17 cellular contexts compared by ENCODE assay signal in genomic region chr12:124737040-124737419, GRCh38.
DNase-seq lines count a peak whose midpoint lies in the region; ATAC-seq, FAIRE-seq and TF ChIP-seq lines count a peak whose summit lies in the region.
"Had no signal": no experiment of that assay in that cellular context is flagged by ENCODE, and none has a peak within 500 bp of the region (broad histone marks: within the 10 kb centered on the region; RNA-seq: fewer than 3 reads in every experiment).

No MANE protein-coding gene starts in this region.

- H3K79me2 ChIP-seq in GM12878 (ENCODE audit: control insufficient read depth, insufficient read depth, low read length): no peaks in the 10 kb centered on the region

- POLR2A ChIA-PET in GM12878 (lab: Charles Lee): no interaction called here

- H3K4me3 Mint-ChIP-seq in CD14-positive monocyte (peak overlapping the region in 1 of 2 donors; percentile 68), osteocyte (ENCODE audit: unreplicated experiment) (no peak overlapping the region)
- H3K4me3 Mint-ChIP-seq in natural killer cell treated with Interleukin-12 subunit alpha and Interleukin-12 subunit beta and Interleukin-15 and Interleukin-18, amount 100 ng/mL, for 72 hours: no peak overlapping the region

- no peaks in the 10 kb centered on the region; the same call in 2 of the 3 replicates for H3K9me3 ChIP-seq in GM12878 (replicated peaks; ENCODE audit: control insufficient read depth, insufficient read depth, low read length)
- H3K9me3 ChIP-seq: ascending aorta, BE2C, prostate gland had no signal

- ATAC-seq in GM12878 (no peak), GM18867 (IDR thresholded peaks at IDR 0.05; ENCODE audit: unreplicated experiment) (no peak), GM19467 (IDR thresholded peaks at IDR 0.05; ENCODE audit: unreplicated experiment) (no peak)
- ATAC-seq in natural killer cell treated with Interleukin-12 subunit alpha and Interleukin-12 subunit beta and Interleukin-15 and Interleukin-18, amount 100 ng/mL, for 72 hours: no peak

- 69% methylated on average over 8 of the region's 8 CpGs for WGBS in GM12878 (ENCODE audit: insufficient coverage, insufficient replicate concordance, low lambda C conversion rate, missing lambda C conversion rate)

- SMC1A ChIA-PET in GM12878 (lab: Charles Lee; ENCODE audit: uncharacterized antibody, unreplicated experiment): no interaction called here

- peaks cover 0 to 2% (median 2%) of the 10 kb centered on the region in 3 donors for H3K27me3 Mint-ChIP-seq in CD14-positive monocyte (ENCODE audit: low read depth in 3 of 3)
- peaks cover 13 to 16% of the 10 kb centered on the region in 2 donors for H3K27me3 Mint-ChIP-seq in natural killer cell treated with Interleukin-12 subunit alpha and Interleukin-12 subunit beta and Interleukin-15 and Interleukin-18, amount 100 ng/mL, for 72 hours
- H3K27me3 Mint-ChIP-seq in osteocyte (ENCODE audit: unreplicated experiment): no peaks in the 10 kb centered on the region

- RAD21 ChIA-PET in GM12878 (lab: Charles Lee; ENCODE audit: unreplicated experiment): no interaction called here

- no peak overlapping the region for H2AFZ ChIP-seq in GM12878 (ENCODE audit: control insufficient read depth, low read depth, low read length)

- TF ChIP-seq POLR2A in GM12878 (IDR thresholded peaks at IDR 0.05; ENCODE audit: low read depth, low read length): no peak

- H3K27ac Mint-ChIP-seq in CD14-positive monocyte (peak overlapping the region in 6 of 7 donors; percentile 23 to 89 (median 68)), osteocyte (ENCODE audit: unreplicated experiment) (no peak overlapping the region)
- H3K27ac Mint-ChIP-seq in natural killer cell treated with Interleukin-12 subunit alpha and Interleukin-12 subunit beta and Interleukin-15 and Interleukin-18, amount 100 ng/mL, for 72 hours: no peak overlapping the region

- BruUV-seq in GM12878 (replicated peaks; lab: Mats Ljungman, UMichigan): no TSS peak

- H3K4me1 Mint-ChIP-seq in CD14-positive monocyte: peaks cover 67% of the 10 kb centered on the region
- H3K4me1 Mint-ChIP-seq in natural killer cell treated with Interleukin-12 subunit alpha and Interleukin-12 subunit beta and Interleukin-15 and Interleukin-18, amount 100 ng/mL, for 72 hours (ENCODE audit: low read depth in 2 of 2): peaks cover 0 to 3% of the 10 kb centered on the region in 2 donors
- H3K4me1 Mint-ChIP-seq in osteocyte (ENCODE audit: unreplicated experiment): peaks cover 48% of the 10 kb centered on the region

- in situ Hi-C loops in GM12878 (cut with MboI): no loop called here

- no peaks in the 10 kb centered on the region for H3K4me1 ChIP-seq in GM12878 (ENCODE audit: control insufficient read depth, insufficient read depth, low read length)
- H3K4me1 ChIP-seq: BE2C, prostate gland had no signal

- CTCF ChIA-PET in GM12878 (lab: Yijun Ruan, JAX): no interaction called here

- H3K4me2 ChIP-seq in GM12878 (ENCODE audit: control insufficient read depth, insufficient read depth): no peak overlapping the region

- DNase-seq in CD14-positive monocyte (ENCODE audit: low spot score) (no peak), LHCN-M2 (ENCODE audit: low read depth) (peak; percentile 57), GM12878 (ENCODE audit: low read depth, low spot score) (no peak), kidney tubule cell (ENCODE audit: low spot score) (peak; percentile 70), osteocyte (ENCODE audit: extremely low spot score, unreplicated experiment) (no peak)
- no peak for DNase-seq in natural killer cell treated with Interleukin-12 subunit alpha and Interleukin-12 subunit beta and Interleukin-15 and Interleukin-18, amount 100 ng/mL, for 72 hours (ENCODE audit: low spot score)
- DNase-seq: activated CD4-positive, CD25-positive, alpha-beta regulatory T cell treated with anti-CD3 and anti-CD28 coated beads, Interleukin-2, amount 50 U/mL, for 72 hours; BE2C; DND-41; effector CD4-positive, alpha-beta T cell; NCI-H1048; NCI-H2227 treated with DMSO at 0.1 percent for 48 hours had no signal

- H3K36me3 Mint-ChIP-seq in CD14-positive monocyte (peaks cover 1 to 7% of the 10 kb centered on the region in 2 donors), osteocyte (ENCODE audit: unreplicated experiment) (no peaks in the 10 kb centered on the region)
- no peaks in the 10 kb centered on the region for H3K36me3 Mint-ChIP-seq in natural killer cell treated with Interleukin-12 subunit alpha and Interleukin-12 subunit beta and Interleukin-15 and Interleukin-18, amount 100 ng/mL, for 72 hours

- H3K9ac ChIP-seq in GM12878 (ENCODE audit: control insufficient read depth, insufficient read depth, low read length): no peak overlapping the region

- H3K27ac ChIP-seq in GM12878 (ENCODE audit: control insufficient read depth, insufficient read depth): no peak overlapping the region
- H3K27ac ChIP-seq: ascending aorta, prostate gland had no signal

- H3K9me3 Mint-ChIP-seq in CD14-positive monocyte (peaks cover 0 to 10% (median 2%) of the 10 kb centered on the region in 7 donors), osteocyte (ENCODE audit: unreplicated experiment) (no peaks in the 10 kb centered on the region)
- H3K9me3 Mint-ChIP-seq in natural killer cell treated with Interleukin-12 subunit alpha and Interleukin-12 subunit beta and Interleukin-15 and Interleukin-18, amount 100 ng/mL, for 72 hours: no peaks in the 10 kb centered on the region

- no peaks in the 10 kb centered on the region; a peak in 1 of 4 replicates for H3K27me3 ChIP-seq in GM12878 (replicated peaks in 1 of 2; ENCODE audit: control insufficient read depth in 2 of 2, insufficient read depth in 2 of 2, low read length in 1 of 2)
- H3K27me3 ChIP-seq: ascending aorta, BE2C had no signal

- TF ChIP-seq EP300 in GM12878 (IDR thresholded peaks at IDR 0.05; ENCODE audit: borderline replicate concordance in 1 of 2, control insufficient read depth in 1 of 2, low read depth in 2 of 2, low read length in 2 of 2): no peak

- H3K36me3 ChIP-seq in GM12878 (ENCODE audit: control insufficient read depth in 2 of 2, insufficient read depth in 2 of 2, low read length in 1 of 2): no peaks in the 10 kb centered on the region
- H3K36me3 ChIP-seq: ascending aorta, BE2C, prostate gland had no signal

- no peak for TF ChIP-seq RAD21 in GM12878 (IDR thresholded peaks at IDR 0.05; ENCODE audit: insufficient read depth, low read depth, low read length)

- no peak for TF ChIP-seq CTCF in CD14-positive monocyte (IDR thresholded peaks at IDR 0.05)
- no peak for TF ChIP-seq CTCF in GM12878 (IDR thresholded peaks at IDR 0.05 in 2 of 3, conservative IDR thresholded peaks at IDR 0.05 in 1 of 3; ENCODE audit: control insufficient read depth in 2 of 3, extremely low read depth in 1 of 3, insufficient read depth in 1 of 3, low read depth in 3 of 3, low read length in 3 of 3)
- no peak for TF ChIP-seq CTCF in osteocyte (IDR thresholded peaks at IDR 0.05)

- FAIRE-seq in GM12878 (lab: Jason Lieb, UNC): no peak
- FAIRE-seq: keratinocyte had no signal

- no peak overlapping the region for H3K4me3 ChIP-seq in GM12878
- H3K4me3 ChIP-seq: prostate gland had no signal

- intact Hi-C loops in CD14-positive monocyte (cut with micrococcal nuclease): no loop called here
- intact Hi-C loops in GM12878 (cut with micrococcal nuclease; ENCODE audit: unreplicated experiment): no loop called here

- no peaks in the 10 kb centered on the region for H4K20me1 ChIP-seq in GM12878 (ENCODE audit: control insufficient read depth, insufficient read depth)

TF ChIP-seq in GM12878, 131 proteins besides CTCF, POLR2A, EP300 and RAD21:
- no peak for TF ChIP-seq IRF4 (IDR thresholded peaks at IDR 0.05; ENCODE audit: low read depth, low read length)
- TF ChIP-seq USF1 (IDR thresholded peaks at IDR 0.05; ENCODE audit: borderline replicate concordance, extremely low read length, insufficient read depth, low read depth, low read length): peak; percentile 9
TF ChIP-seq in GM12878: peak in this region for 1.

Comparison
In these comparisons a context has a peak if more than half of its experiments do, and no peak if none do; other contexts are left out.
1. DNase-seq: peak in LHCN-M2 (single experiment) and kidney tubule cell (single experiment); none in CD14-positive monocyte (single experiment), GM12878 (single experiment), natural killer cell treated with Interleukin-12 subunit alpha and Interleukin-12 subunit beta and Interleukin-15 and Interleukin-18, amount 100 ng/mL, for 72 hours (single experiment) and osteocyte (single experiment).
2. H3K27ac Mint-ChIP-seq: peak in CD14-positive monocyte (6 of 7); none in natural killer cell treated with Interleukin-12 subunit alpha and Interleukin-12 subunit beta and Interleukin-15 and Interleukin-18, amount 100 ng/mL, for 72 hours (0 of 2) and osteocyte (single experiment).